Comparison of ENCODE assay signal across 1 cellular context in the genomic region with DNA sequence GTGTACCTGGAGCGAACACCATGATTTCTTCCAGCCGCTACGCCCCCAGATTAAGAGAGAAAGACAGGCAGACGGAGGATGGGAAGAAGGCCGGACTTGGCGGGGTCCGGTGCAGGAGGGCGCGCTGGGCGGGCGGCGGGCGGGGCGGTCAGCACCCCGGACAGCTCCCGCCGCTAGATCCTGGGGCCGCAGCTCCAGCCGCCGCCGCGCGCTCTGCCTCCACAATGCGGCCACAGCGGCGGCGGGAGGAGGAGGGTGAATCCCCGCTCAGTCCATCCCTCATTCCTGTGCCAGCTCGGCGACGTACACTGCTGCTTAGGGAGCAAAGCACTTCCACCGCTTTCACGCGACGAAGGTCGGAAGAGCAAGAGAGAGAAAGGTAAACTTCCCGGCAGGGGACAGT.
A peak's percentile ranks its signal among the peaks of the same experiment; 100 is the strongest.
TF ChIP-seq lines count a peak whose summit lies in the region.

A gene with protein sequence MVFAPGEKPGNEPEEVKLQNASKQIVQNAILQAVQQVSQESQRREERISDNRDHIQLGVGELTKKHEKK (minus strand): TSS at position 226 of the 403 bp plus-strand sequence. CDS start 204 bp downstream, at position 22.

TF ChIP-seq in HepG2, 621 proteins besides CTCF, POLR2A, EP300 and RAD21 (continued from another document and continues in another):
- TF ChIP-seq ZHX1 (CRISPR knock-in tag; IDR thresholded peaks at IDR 0.05; ENCODE audit: low read depth) (0 out of 2 replicates have a peak, but pooled peaks have one; percentile 27), MEF2D (CRISPR knock-in tag; IDR thresholded peaks at IDR 0.05) (no peak), SRY (CRISPR knock-in tag; IDR thresholded peaks at IDR 0.05) (peak; percentile 87; the same call in 1 of the 2 replicates), THAP9 (CRISPR knock-in tag; IDR thresholded peaks at IDR 0.05; ENCODE audit: borderline replicate concordance) (no peak), ARID2 (CRISPR knock-in tag; IDR thresholded peaks at IDR 0.05; ENCODE audit: borderline replicate concordance) (peak; percentile 72; the same call in 1 of the 2 replicates), ZNF605 (CRISPR knock-in tag; IDR thresholded peaks at IDR 0.05) (no peak), ZNF333 (CRISPR knock-in tag; IDR thresholded peaks at IDR 0.05; ENCODE audit: borderline replicate concordance) (no peak), PAWR (CRISPR knock-in tag; IDR thresholded peaks at IDR 0.05; ENCODE audit: borderline replicate concordance) (no peak), ZFP91 (CRISPR knock-in tag; IDR thresholded peaks at IDR 0.05; ENCODE audit: borderline replicate concordance) (no peak), AGO2 (optimal IDR thresholded peaks at IDR 0.05; ENCODE audit: low read depth, low read length) (no peak), ELF3 (CRISPR knock-in tag; IDR thresholded peaks at IDR 0.05) (0 out of 2 replicates have a peak, but pooled peaks have one; percentile 51), ZNF33B (CRISPR knock-in tag; IDR thresholded peaks at IDR 0.05) (peak; percentile 32; the same call in 1 of the 2 replicates), ETV5 (CRISPR knock-in tag; IDR thresholded peaks at IDR 0.05; ENCODE audit: borderline replicate concordance) (no peak), NCOA2 (CRISPR knock-in tag; IDR thresholded peaks at IDR 0.05) (no peak), ZNF609 (CRISPR knock-in tag; IDR thresholded peaks at IDR 0.05; ENCODE audit: borderline replicate concordance) (no peak), ZNF644 (CRISPR knock-in tag; IDR thresholded peaks at IDR 0.05; ENCODE audit: low read depth) (no peak), NFYB (CRISPR knock-in tag; IDR thresholded peaks at IDR 0.05) (no peak), ZNF780A (CRISPR knock-in tag; IDR thresholded peaks at IDR 0.05) (0 out of 2 replicates have a peak, but pooled peaks have one; percentile 51), ATF6 (CRISPR knock-in tag; conservative IDR thresholded peaks at IDR 0.05) (no peak; the same call in 1 of the 2 replicates), ATF1 (CRISPR knock-in tag; IDR thresholded peaks at IDR 0.05) (no peak), ZNF569 (CRISPR knock-in tag; IDR thresholded peaks at IDR 0.05; ENCODE audit: borderline replicate concordance) (no peak), ZNF10 (CRISPR knock-in tag; IDR thresholded peaks at IDR 0.05; ENCODE audit: borderline replicate concordance, low read depth) (no peak), ZNF138 (CRISPR knock-in tag; IDR thresholded peaks at IDR 0.05; ENCODE audit: low read depth) (no peak), LCORL (IDR thresholded peaks at IDR 0.05) (no peak), LCORL (CRISPR knock-in tag; IDR thresholded peaks at IDR 0.05) (no peak), KLF12 (CRISPR knock-in tag; IDR thresholded peaks at IDR 0.05; ENCODE audit: borderline replicate concordance) (peak; percentile 63; the same call in 1 of the 2 replicates)
- TF ChIP-seq, protein P1, sequence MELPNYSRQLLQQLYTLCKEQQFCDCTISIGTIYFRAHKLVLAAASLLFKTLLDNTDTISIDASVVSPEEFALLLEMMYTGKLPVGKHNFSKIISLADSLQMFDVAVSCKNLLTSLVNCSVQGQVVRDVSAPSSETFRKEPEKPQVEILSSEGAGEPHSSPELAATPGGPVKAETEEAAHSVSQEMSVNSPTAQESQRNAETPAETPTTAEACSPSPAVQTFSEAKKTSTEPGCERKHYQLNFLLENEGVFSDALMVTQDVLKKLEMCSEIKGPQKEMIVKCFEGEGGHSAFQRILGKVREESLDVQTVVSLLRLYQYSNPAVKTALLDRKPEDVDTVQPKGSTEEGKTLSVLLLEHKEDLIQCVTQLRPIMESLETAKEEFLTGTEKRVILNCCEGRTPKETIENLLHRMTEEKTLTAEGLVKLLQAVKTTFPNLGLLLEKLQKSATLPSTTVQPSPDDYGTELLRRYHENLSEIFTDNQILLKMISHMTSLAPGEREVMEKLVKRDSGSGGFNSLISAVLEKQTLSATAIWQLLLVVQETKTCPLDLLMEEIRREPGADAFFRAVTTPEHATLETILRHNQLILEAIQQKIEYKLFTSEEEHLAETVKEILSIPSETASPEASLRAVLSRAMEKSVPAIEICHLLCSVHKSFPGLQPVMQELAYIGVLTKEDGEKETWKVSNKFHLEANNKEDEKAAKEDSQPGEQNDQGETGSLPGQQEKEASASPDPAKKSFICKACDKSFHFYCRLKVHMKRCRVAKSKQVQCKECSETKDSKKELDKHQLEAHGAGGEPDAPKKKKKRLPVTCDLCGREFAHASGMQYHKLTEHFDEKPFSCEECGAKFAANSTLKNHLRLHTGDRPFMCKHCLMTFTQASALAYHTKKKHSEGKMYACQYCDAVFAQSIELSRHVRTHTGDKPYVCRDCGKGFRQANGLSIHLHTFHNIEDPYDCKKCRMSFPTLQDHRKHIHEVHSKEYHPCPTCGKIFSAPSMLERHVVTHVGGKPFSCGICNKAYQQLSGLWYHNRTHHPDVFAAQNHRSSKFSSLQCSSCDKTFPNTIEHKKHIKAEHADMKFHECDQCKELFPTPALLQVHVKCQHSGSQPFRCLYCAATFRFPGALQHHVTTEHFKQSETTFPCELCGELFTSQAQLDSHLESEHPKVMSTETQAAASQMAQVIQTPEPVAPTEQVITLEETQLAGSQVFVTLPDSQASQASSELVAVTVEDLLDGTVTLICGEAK (IDR thresholded peaks at IDR 0.05), result no peak
- TF ChIP-seq, protein P1 (CRISPR knock-in tag; IDR thresholded peaks at IDR 0.05), result no peak; the same call in 1 of the 2 replicates
